ENCODE assay signal across 11 cellular contexts in the genomic region with DNA sequence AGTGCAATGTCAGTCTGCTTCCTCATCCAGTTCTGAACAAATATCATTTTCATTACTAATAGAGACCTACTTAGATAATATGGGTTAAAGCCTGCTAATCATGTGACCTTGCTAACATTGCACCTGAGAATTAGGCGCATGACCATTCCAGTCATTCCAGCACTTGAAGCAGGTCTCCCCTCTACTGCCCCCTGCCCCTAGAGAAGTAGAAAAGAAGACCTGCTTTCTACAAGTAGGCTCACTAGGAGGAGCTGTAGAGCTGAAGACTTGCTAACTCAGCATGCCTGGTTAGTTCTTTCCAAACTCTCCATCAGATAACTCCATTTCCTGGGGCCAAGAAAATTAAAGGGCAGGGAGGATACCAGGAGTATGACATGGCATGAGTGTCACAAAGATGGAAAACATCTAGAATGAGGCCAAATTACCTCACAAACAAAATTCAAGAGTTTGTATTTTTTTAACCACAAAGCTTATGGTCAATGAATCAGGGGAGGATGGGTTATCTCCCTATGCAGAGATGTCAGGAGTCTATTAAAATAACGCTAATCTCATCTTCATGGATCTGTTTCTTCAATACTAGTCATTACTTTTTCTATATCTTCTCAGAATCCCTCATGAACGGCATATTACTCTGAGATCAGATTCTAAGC. TPM values are rescaled to one million over a fixed set of nuclear protein-coding genes. Genes with fewer than 3 reads are reported as not detected.
A peak's percentile ranks its signal among the peaks of the same experiment; 100 is the strongest.
DNase-seq lines count a peak whose midpoint lies in the region; ATAC-seq and TF ChIP-seq lines count a peak whose summit lies in the region.
"Not testable (repeated sequence)": the region's sequence is repeated elsewhere in the genome, so short reads cannot be mapped to it uniquely, and the experiment has no call there.
"Had no signal": no experiment of that assay in that cellular context is flagged by ENCODE, and none has a peak within 500 bp of the region (broad histone marks: within the 10 kb centered on the region; RNA-seq: fewer than 3 reads in every experiment).

No MANE protein-coding gene starts in this region.

- H3K9ac ChIP-seq in PC-3 (ENCODE audit: low read length); endodermal cell (ENCODE audit: extremely low read depth, low read length, poor library complexity, severe bottlenecking): not testable (repeated sequence)

- WGBS in endodermal cell (ENCODE audit: insufficient coverage in 1 of 2, insufficient read length in 1 of 2), 2 experiments: 72 to 85% methylated on average over 2 to 3 of the region's 3 CpGs

- not testable (repeated sequence) for H3K36me3 Mint-ChIP-seq in CD4-positive, alpha-beta memory T cell; GM23338 (ENCODE audit: low read depth); activated CD4-positive, alpha-beta T cell treated with anti-CD3 and anti-CD28 coated beads, Interleukin-2, amount 10 ng/mL, durations not matched to agents 24 days and 14 days (ENCODE audit: low read depth); endodermal cell (ENCODE audit: low read depth)

- CTCF ChIA-PET in CD4-positive, alpha-beta memory T cell (lab: Charles Lee; ENCODE audit: partially characterized antibody): interaction anchor here (0.9 kb wide), 1 partner anchor 72 kb away, joined by 4 read pairs; no protein-coding TSS in a partner anchor
- CTCF ChIA-PET in PC-3 (lab: Charles Lee): interaction anchor here (0.8 kb wide), 1 partner anchor 9 kb away, joined by 5 read pairs; no protein-coding TSS in a partner anchor

- H2AFZ ChIP-seq in GM23338; PC-3 (ENCODE audit: low read length): not testable (repeated sequence)

- not testable (repeated sequence) for H3K27me3 Mint-ChIP-seq in CD4-positive, alpha-beta memory T cell; GM23338 (ENCODE audit: insufficient read depth, low read depth, poor library complexity); activated CD4-positive, alpha-beta T cell treated with anti-CD3 and anti-CD28 coated beads, Interleukin-2, amount 10 ng/mL, durations not matched to agents 24 days and 14 days; endodermal cell (ENCODE audit: insufficient read depth)

- intact Hi-C loops in CD4-positive, alpha-beta memory T cell (cut with micrococcal nuclease); PC-3 (cut with micrococcal nuclease); activated CD4-positive, alpha-beta T cell treated with anti-CD3 and anti-CD28 coated beads, Interleukin-2, amount 10 ng/mL, durations not matched to agents 24 days and 14 days (cut with micrococcal nuclease): not testable (repeated sequence)

- H3F3A ChIP-seq in GM23338 (replicated peaks; ENCODE audit: low read depth); PC-3 (ENCODE audit: low read length, unreplicated experiment): not testable (repeated sequence)

- not testable (repeated sequence) for H3K27ac ChIP-seq in CD4-positive, alpha-beta memory T cell (ENCODE audit: low read depth, low read length); GM23338 (ENCODE audit: low read depth); PC-3 (ENCODE audit: low read length); endodermal cell (ENCODE audit: low read depth, low read length)

- POLR2A ChIA-PET in CD4-positive, alpha-beta memory T cell (lab: Charles Lee; ENCODE audit: partially characterized antibody); PC-3 (lab: Charles Lee; ENCODE audit: unreplicated experiment): not testable (repeated sequence)

- H3K36me3 ChIP-seq in CD4-positive, alpha-beta memory T cell (ENCODE audit: insufficient read depth, low read length); GM23338 (ENCODE audit: insufficient read depth); PC-3 (ENCODE audit: low read depth, low read length); endodermal cell (ENCODE audit: control insufficient read depth, insufficient read depth, low read length): not testable (repeated sequence)

- not testable (repeated sequence) for H3K4me1 ChIP-seq in CD4-positive, alpha-beta memory T cell (ENCODE audit: insufficient read depth, low read length); GM23338 (ENCODE audit: insufficient read depth); PC-3 (ENCODE audit: insufficient read depth, low read length); endodermal cell (ENCODE audit: control insufficient read depth, insufficient read depth, low read length)

- H3K4me3 Mint-ChIP-seq in CD4-positive, alpha-beta memory T cell; GM23338; activated CD4-positive, alpha-beta T cell treated with anti-CD3 and anti-CD28 coated beads, Interleukin-2, amount 10 ng/mL, durations not matched to agents 24 days and 14 days; endodermal cell: not testable (repeated sequence)

- peak; percentile 84 for TF ChIP-seq CTCF in GM23338 (conservative IDR thresholded peaks at IDR 0.05; ENCODE audit: low read depth in 2 of 2)
- peak; percentile 67 for TF ChIP-seq CTCF in PC-3 (conservative IDR thresholded peaks at IDR 0.05; ENCODE audit: low read depth, low read length)
- TF ChIP-seq CTCF in endodermal cell (conservative IDR thresholded peaks at IDR 0.05): peak; percentile 82

- H3K79me2 ChIP-seq in GM23338 (replicated peaks; ENCODE audit: insufficient read depth); PC-3 (ENCODE audit: low read length): not testable (repeated sequence)

- H3K9me3 Mint-ChIP-seq in CD4-positive, alpha-beta memory T cell; GM23338; activated CD4-positive, alpha-beta T cell treated with anti-CD3 and anti-CD28 coated beads, Interleukin-2, amount 10 ng/mL, durations not matched to agents 24 days and 14 days; endodermal cell: not testable (repeated sequence)

- H3K27ac Mint-ChIP-seq in CD4-positive, alpha-beta memory T cell; GM23338; activated CD4-positive, alpha-beta T cell treated with anti-CD3 and anti-CD28 coated beads, Interleukin-2, amount 10 ng/mL, durations not matched to agents 24 days and 14 days; endodermal cell: not testable (repeated sequence)

- not testable (repeated sequence) for H3K4me3 ChIP-seq in CD4-positive, alpha-beta memory T cell (ENCODE audit: low read length in 2 of 2); GM23338; PC-3 (ENCODE audit: low read length); endodermal cell (ENCODE audit: low read length); skeletal muscle cell (ENCODE audit: low read depth, low read length)

- ATAC-seq in GM23338 (peak; percentile 97), PC-3 (peak; percentile 99)

- not testable (repeated sequence) for H3K4me2 ChIP-seq in GM23338; PC-3 (ENCODE audit: low read length)

- not testable (repeated sequence) for H4K20me1 ChIP-seq in GM23338 (replicated peaks; ENCODE audit: insufficient read depth); PC-3 (ENCODE audit: low read length)

- peak; percentile 16 to 45 (median 28) for DNase-seq in CD4-positive, alpha-beta memory T cell
- DNase-seq in GM23338 (ENCODE audit: low spot score) (peak; percentile 92), NCI-H1105 (lab: John Stamatoyannopoulos, UW) (peak; percentile 27), PC-3 (peak; percentile 86), endodermal cell (peak; percentile 83), kidney glomerular epithelial cell (lab: John Stamatoyannopoulos, UW) (peak; percentile 59), skeletal muscle cell (ENCODE audit: low read depth) (peak; percentile 22)
- DNase-seq in activated CD4-positive, alpha-beta T cell treated with anti-CD3 and anti-CD28 coated beads, Interleukin-2, amount 10 ng/mL, durations not matched to agents 24 days and 14 days: peak; percentile 76

- H3K9me3 ChIP-seq in CD4-positive, alpha-beta memory T cell (ENCODE audit: control insufficient read depth in 1 of 2, low read length in 2 of 2); PC-3 (ENCODE audit: low read length); endodermal cell (ENCODE audit: control insufficient read depth, low read length): not testable (repeated sequence)

- H3K9me2 ChIP-seq in GM23338 (ENCODE audit: insufficient read depth); PC-3 (replicated peaks; ENCODE audit: low read length): not testable (repeated sequence)

- not testable (repeated sequence) for BruUV-seq in PC-3 (replicated peaks; lab: Mats Ljungman, UMichigan)

- not testable (repeated sequence) for H3K4me1 Mint-ChIP-seq in CD4-positive, alpha-beta memory T cell; GM23338; activated CD4-positive, alpha-beta T cell treated with anti-CD3 and anti-CD28 coated beads, Interleukin-2, amount 10 ng/mL, durations not matched to agents 24 days and 14 days; endodermal cell

- H3K27me3 ChIP-seq in CD4-positive, alpha-beta memory T cell (ENCODE audit: insufficient read depth, low read length); GM23338 (ENCODE audit: insufficient read depth); PC-3 (ENCODE audit: low read length); endodermal cell (ENCODE audit: control insufficient read depth, insufficient read depth, low read length, poor library complexity, severe bottlenecking): not testable (repeated sequence)

RNA-seq across cellular contexts. Expression of gene DEFB131B, which starts 14.2 kb away (rescaled TPM):
- not detected for total RNA-seq in CD4-positive, alpha-beta memory T cell
- not detected for polyA plus RNA-seq in CD4-positive, alpha-beta memory T cell
- not detected in 2 replicates for total RNA-seq in GM23338 (2014; rRNA removed; shearing (Covaris generic))
- not detected in 2 replicates for polyA plus RNA-seq in GM23338 (2016; fragmentation: Nextera tagmentation; extraction: Ambion mirVana)
- not detected in 2 replicates for total RNA-seq in PC-3 (2014; rRNA removed)
- not detected in 2 replicates for total RNA-seq in activated CD4-positive, alpha-beta T cell treated with anti-CD3 and anti-CD28 coated beads, Interleukin-2, amount 10 ng/mL, durations not matched to agents 24 days and 14 days
- total RNA-seq in endodermal cell: not detected
- not detected for polyA plus RNA-seq in endodermal cell (2013, experiment 1 of 2)
- polyA plus RNA-seq in endodermal cell (2013, experiment 2 of 2): not detected
- total RNA-seq: frontal cortex, sigmoid colon, subcutaneous adipose tissue had no signal
- polyA plus RNA-seq: sigmoid colon had no signal

RNA-seq across cellular contexts. Expression of gene DEFB108B, which starts 31.1 kb away (rescaled TPM):
- total RNA-seq in CD4-positive, alpha-beta memory T cell: not detected
- polyA plus RNA-seq in CD4-positive, alpha-beta memory T cell: not detected
- not detected in 2 replicates for total RNA-seq in GM23338 (2014; rRNA removed; shearing (Covaris generic))
- polyA plus RNA-seq in GM23338 (2016; fragmentation: Nextera tagmentation; extraction: Ambion mirVana): not detected in 2 replicates
- total RNA-seq in PC-3 (2014; rRNA removed): not detected in 2 replicates
- total RNA-seq in activated CD4-positive, alpha-beta T cell treated with anti-CD3 and anti-CD28 coated beads, Interleukin-2, amount 10 ng/mL, durations not matched to agents 24 days and 14 days: not detected in 2 replicates
- not detected for total RNA-seq in endodermal cell
- not detected for polyA plus RNA-seq in endodermal cell (2013, experiment 1 of 2)
- not detected for polyA plus RNA-seq in endodermal cell (2013, experiment 2 of 2)
- total RNA-seq: frontal cortex, sigmoid colon, subcutaneous adipose tissue had no signal
- polyA plus RNA-seq: sigmoid colon had no signal

Comparison
In these comparisons a context has a peak if more than half of its experiments do, and no peak if none do; other contexts are left out.
1. DNase-seq: peak in every context shown above with its lines; median percentile 92 in GM23338; 86 in PC-3; 83 in endodermal cell; 76 in activated CD4-positive, alpha-beta T cell treated with anti-CD3 and anti-CD28 coated beads, Interleukin-2, amount 10 ng/mL, durations not matched to agents 24 days and 14 days; 59 in kidney glomerular epithelial cell; 28 in CD4-positive, alpha-beta memory T cell; 27 in NCI-H1105; 22 in skeletal muscle cell.